19 cellular contexts compared by ENCODE assay signal in the genomic region with DNA sequence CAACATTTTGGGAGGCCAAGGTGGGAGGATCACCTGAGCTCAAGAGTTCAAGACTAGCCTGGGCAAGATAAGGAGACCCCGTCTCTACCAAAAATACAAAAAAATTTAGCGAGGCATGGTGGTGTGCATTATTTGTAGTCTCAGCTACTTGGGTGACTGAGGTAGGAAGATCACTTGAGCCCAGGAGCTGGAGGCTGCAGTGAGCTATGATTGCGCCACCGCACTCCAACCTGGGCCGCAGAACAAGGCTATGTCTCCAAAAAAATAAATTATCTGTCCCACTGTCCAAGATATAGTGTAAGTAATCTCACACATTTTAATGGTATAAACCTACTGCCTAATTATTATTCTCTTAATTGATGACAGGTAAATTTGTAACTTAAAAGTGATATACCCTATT.
"Had no signal": no experiment of that assay in that cellular context is flagged by ENCODE, and none has a peak within 500 bp of the region (broad histone marks: within the 10 kb centered on the region; RNA-seq: fewer than 3 reads in every experiment).

No MANE protein-coding gene starts in this region.

- H3K9ac ChIP-seq: SK-N-SH had no signal

- H3K27ac ChIP-seq: left ventricle myocardium inferior, right atrium auricular region, suprapubic skin, upper lobe of left lung had no signal

- H3K27ac Mint-ChIP-seq: activated naive CD8-positive, alpha-beta T cell treated with anti-CD3 and anti-CD28 coated beads, Interleukin-2, amount 10 ng/mL, durations not matched to agents 7 days and 5 days had no signal

- H3K9me3 ChIP-seq: left ventricle myocardium inferior, right atrium auricular region, SK-N-SH, suprapubic skin, upper lobe of left lung had no signal

- H3K36me3 ChIP-seq: left ventricle myocardium inferior, right atrium auricular region had no signal

- DNase-seq: activated CD4-positive, alpha-beta T cell treated with anti-CD3 and anti-CD28 coated beads for 1 hour; activated effector memory CD4-positive, alpha-beta T cell treated with Interleukin-2 at 50 U/mL for 16 hours; activated naive CD8-positive, alpha-beta T cell treated with anti-CD3 and anti-CD28 coated beads, Interleukin-2, amount 10 ng/mL, durations not matched to agents 7 days and 5 days; anterior cingulate cortex; cerebellar nuclear complex; effector CD8-positive, alpha-beta T cell; foreskin keratinocyte; left ventricle myocardium inferior; SK-N-SH; small intestine; stimulated activated CD4-positive, alpha-beta T cell treated with anti-CD3 and anti-CD28 coated beads, Interleukin-4, amount 100 ng/mL, for 4 hours; stimulated activated CD8-positive, alpha-beta memory T cell treated with anti-CD3 and anti-CD28 coated beads, Interleukin-4, amount 100 ng/mL, for 48 hours; stimulated activated naive CD4-positive, alpha-beta T cell treated with Interleukin-2 at 50 U/mL for 16 hours; T-helper 1 cell; upper lobe of left lung had no signal

- H3K9me3 Mint-ChIP-seq: activated naive CD8-positive, alpha-beta T cell treated with anti-CD3 and anti-CD28 coated beads, Interleukin-2, amount 10 ng/mL, durations not matched to agents 7 days and 5 days; memory B cell; natural killer cell treated with Interleukin-12 subunit alpha and Interleukin-12 subunit beta and Interleukin-15 and Interleukin-18, amount 100 ng/mL, for 72 hours had no signal

- ATAC-seq: foreskin keratinocyte; natural killer cell treated with Interleukin-12 subunit alpha and Interleukin-12 subunit beta and Interleukin-15 and Interleukin-18, amount 100 ng/mL, for 72 hours had no signal

- H3K4me3 ChIP-seq: left ventricle myocardium inferior, right atrium auricular region, suprapubic skin, upper lobe of left lung had no signal

- H3K27me3 Mint-ChIP-seq: activated naive CD8-positive, alpha-beta T cell treated with anti-CD3 and anti-CD28 coated beads, Interleukin-2, amount 10 ng/mL, durations not matched to agents 7 days and 5 days; memory B cell; natural killer cell treated with Interleukin-12 subunit alpha and Interleukin-12 subunit beta and Interleukin-15 and Interleukin-18, amount 100 ng/mL, for 72 hours had no signal

- H3K4me3 Mint-ChIP-seq: activated naive CD8-positive, alpha-beta T cell treated with anti-CD3 and anti-CD28 coated beads, Interleukin-2, amount 10 ng/mL, durations not matched to agents 7 days and 5 days; memory B cell had no signal

- H3K27me3 ChIP-seq: foreskin keratinocyte, right atrium auricular region, suprapubic skin, upper lobe of left lung had no signal
